Comparison of ENCODE assay signal across 5 cellular contexts in genomic region chr12:51443573-51443972, GRCh38. TPM values are rescaled to one million over a fixed set of nuclear protein-coding genes. Genes with fewer than 3 reads are reported as not detected.
"Had no signal": no experiment of that assay in that cellular context is flagged by ENCODE, and none has a peak within 500 bp of the region (broad histone marks: within the 10 kb centered on the region; RNA-seq: fewer than 3 reads in every experiment).

No MANE protein-coding gene starts in this region.

- H2AFZ ChIP-seq: GM23338 had no signal

- H3K27ac Mint-ChIP-seq: GM23338, H9 had no signal

- DNase-seq: H9, HCEC 1CT, IMR-90 had no signal

- H3K9me3 Mint-ChIP-seq: GM23338, H9 had no signal

- ATAC-seq: GM23338 had no signal

- H3K4me3 Mint-ChIP-seq: GM23338, H9 had no signal

- H3K4me3 ChIP-seq: GM23338 had no signal

- H3K4me2 ChIP-seq: GM23338 had no signal

RNA-seq across cellular contexts. Expression of gene SLC4A8, which starts 18.9 kb away (rescaled TPM):
- total RNA-seq: HT-29 had no signal
